ENCODE assay signal across 8 cellular contexts in genomic region chr1:233294991-233295774, GRCh38. TPM values are rescaled to one million over a fixed set of nuclear protein-coding genes. Genes with fewer than 3 reads are reported as not detected.
DNase-seq lines count a peak whose midpoint lies in the region; ATAC-seq, FAIRE-seq and TF ChIP-seq lines count a peak whose summit lies in the region.

TSS of gene PCNX2 (minus strand) at chr1:233295725. CDS start at chr1:233295478, 247 bp downstream.

- POLR2A ChIA-PET in BJ (lab: Charles Lee) = no interaction called here

- H3K27ac ChIP-seq in muscle layer of duodenum (ENCODE audit: low read length) = no peak within 1 kb of the TSS

- H3K4me3 ChIP-seq in BJ (ENCODE audit: low read depth, low read length) (peak within 1 kb of the TSS; percentile 95), muscle layer of duodenum (ENCODE audit: low read depth in 1 of 2, low read length in 2 of 2) (peak within 1 kb of the TSS; percentile 60 to 68)

- no peaks in the 10 kb centered on the region for H3K9me3 ChIP-seq in muscle layer of duodenum (ENCODE audit: control insufficient read depth in 1 of 2, low read length in 2 of 2)

- CTCF ChIA-PET in BJ (lab: Yijun Ruan, JAX) = interaction anchor here (2.5 kb wide), 1 partner anchor 9 kb away, joined by 11 read pairs; no protein-coding TSS in a partner anchor

- H3K36me3 ChIP-seq in BJ (ENCODE audit: control insufficient read depth, insufficient read depth, low read length) (no peaks in the 10 kb centered on the region), muscle layer of duodenum (ENCODE audit: control insufficient read depth in 1 of 2, insufficient read depth in 2 of 2, low read length in 2 of 2) (no peaks in the 10 kb centered on the region)

- FAIRE-seq in GM19239 (lab: Jason Lieb, UNC) = peak; percentile 88

- peaks cover 0 to 11% of the 10 kb centered on the region in 2 donors for H3K4me1 ChIP-seq in muscle layer of duodenum (ENCODE audit: control insufficient read depth in 1 of 2, insufficient read depth in 2 of 2, low read length in 2 of 2)

- H3K27me3 ChIP-seq in BJ (ENCODE audit: control insufficient read depth, insufficient read depth, low read length) (no peaks in the 10 kb centered on the region), muscle layer of duodenum (ENCODE audit: low read depth, low read length) (no peaks in the 10 kb centered on the region)

- DNase-seq in BJ (ENCODE audit: low read depth) = no peak
- peak; percentile 69 for DNase-seq in GM19239 (ENCODE audit: insufficient read length, low spot score)
- DNase-seq in NCI-H82 (lab: John Stamatoyannopoulos, UW) = peak; percentile 30
- peak; percentile 22 for DNase-seq in activated CD8-positive, alpha-beta memory T cell treated with anti-CD3 and anti-CD28 coated beads, Interleukin-2, amount 50 U/mL, for 1 hour (ENCODE audit: extremely low read depth)
- peak; percentile 60 for DNase-seq in epidermal melanocyte (ENCODE audit: insufficient read length, low spot score)
- DNase-seq in stimulated activated CD8-positive, alpha-beta memory T cell treated with anti-CD3 and anti-CD28 coated beads, Interleukin-7, amount 100 ng/mL, for 48 hours (ENCODE audit: extremely low read depth in 1 of 2, low read depth in 1 of 2) = peak; percentile 41 to 61

- no peak for TF ChIP-seq CTCF in BJ (IDR thresholded peaks at IDR 0.05; ENCODE audit: insufficient read depth, low read depth, low read length)

- peak; percentile 97 for ATAC-seq in HG03439 (IDR thresholded peaks at IDR 0.05; ENCODE audit: unreplicated experiment)

RNA-seq across cellular contexts. Expression of gene PCNX2, which starts in this region (rescaled TPM):
- polyA plus RNA-seq in BJ (2011; rRNA removed) = 8.5 and 10.1 TPM in 2 replicates
- 38.0 and 43.0 TPM in 2 replicates for polyA minus RNA-seq in BJ (2011; rRNA and poly(A)+ RNA removed)
